In genomic region chr1:230204852-230205251, GRCh38 we compare ENCODE assay signal across 14 cellular contexts.
DNase-seq lines count a peak whose midpoint lies in the region; TF ChIP-seq lines count a peak whose summit lies in the region.
"Had no signal": no experiment of that assay in that cellular context is flagged by ENCODE, and none has a peak within 500 bp of the region (broad histone marks: within the 10 kb centered on the region; RNA-seq: fewer than 3 reads in every experiment).

No MANE protein-coding gene starts in this region.

- H3K36me3 ChIP-seq in esophagus muscularis mucosa (peaks cover 6 to 47% (median 17%) of the 10 kb centered on the region in 4 donors), prostate gland (no peaks in the 10 kb centered on the region)

- WGBS in esophagus muscularis mucosa, result 67% methylated on average over 3 of the region's 3 CpGs
- 7% methylated on average over 3 of the region's 3 CpGs for WGBS in prostate gland

- TF ChIP-seq CTCF in esophagus muscularis mucosa (IDR thresholded peaks at IDR 0.05) (no peak), prostate gland (IDR thresholded peaks at IDR 0.05) (no peak)

- H3K4me3 ChIP-seq in esophagus muscularis mucosa, result no peak overlapping the region
- no peak overlapping the region for H3K4me3 ChIP-seq in prostate gland

- no peak overlapping the region for H3K27ac ChIP-seq in esophagus muscularis mucosa (replicated peaks in 1 of 4)
- H3K27ac ChIP-seq in prostate gland, result no peak overlapping the region

- TF ChIP-seq POLR2A in esophagus muscularis mucosa (IDR thresholded peaks at IDR 0.05; ENCODE audit: low read depth) (no peak), prostate gland (IDR thresholded peaks at IDR 0.05) (no peak)

- intact Hi-C loops in esophagus muscularis mucosa (cut with DNase I), result no loop called here
- intact Hi-C loops in prostate gland (cut with DNase I), result loop anchor here (5.0 kb wide), 1 partner anchor 543 kb away; no protein-coding TSS in a partner anchor

- H3K4me1 ChIP-seq in esophagus muscularis mucosa, result peaks cover 10 to 27% (median 12%) of the 10 kb centered on the region in 4 donors
- H3K4me1 ChIP-seq in prostate gland (replicated peaks), result no peaks in the 10 kb centered on the region

- no peak for TF ChIP-seq EP300 in esophagus muscularis mucosa (IDR thresholded peaks at IDR 0.05)

- H3K27me3 ChIP-seq in esophagus muscularis mucosa, result no peaks in the 10 kb centered on the region
- H3K27me3 ChIP-seq in prostate gland (replicated peaks; ENCODE audit: insufficient read depth), result no peaks in the 10 kb centered on the region
- H3K27me3 ChIP-seq: BE2C had no signal

- peak; percentile 70 for DNase-seq in DMS153 treated with DMSO at 0.1 percent for 48 hours (lab: John Stamatoyannopoulos, UW; ENCODE audit: unreplicated experiment)
- DNase-seq in NCI-H2196 (lab: John Stamatoyannopoulos, UW; ENCODE audit: unreplicated experiment), result peak; percentile 74
- DNase-seq in esophagus muscularis mucosa (ENCODE audit: extremely low spot score), result peak; percentile 37
- peak; percentile 30 for DNase-seq in prostate gland (ENCODE audit: low spot score)
- DNase-seq in SIG-M5 (lab: John Stamatoyannopoulos, UW), result no peak
- no peak for DNase-seq in medulla oblongata (ENCODE audit: extremely low spot score)
- DNase-seq in pons (ENCODE audit: low spot score), result no peak
- DNase-seq in activated effector memory CD4-positive, alpha-beta T cell treated with anti-CD3 and anti-CD28 coated beads, Interleukin-2, amount 50 U/mL, for 16 hours, result no peak
- DNase-seq: activated T-cell treated with anti-CD3 and anti-CD28 coated beads, Interleukin-2, amount 50 U/mL, for 72 hours; BE2C; Karpas-422; NCI-H1930; stimulated activated CD4-positive, alpha-beta T cell treated with anti-CD3 and anti-CD28 coated beads, Interleukin-2, amount 100 ng/mL, for 48 hours; stimulated activated naive CD4-positive, alpha-beta T cell treated with Interleukin-2 at 50 U/mL for 16 hours had no signal

- H3K9me3 ChIP-seq in esophagus muscularis mucosa, result no peaks in the 10 kb centered on the region
- no peaks in the 10 kb centered on the region for H3K9me3 ChIP-seq in prostate gland
- H3K9me3 ChIP-seq: BE2C had no signal

Comparison
In these comparisons a context has a peak if more than half of its experiments do, and no peak if none do; other contexts are left out.
1. DNase-seq: peak in DMS153 treated with DMSO at 0.1 percent for 48 hours (single experiment), NCI-H2196 (single experiment), esophagus muscularis mucosa (single experiment) and prostate gland (single experiment); none in SIG-M5 (single experiment), medulla oblongata (single experiment), pons (single experiment) and activated effector memory CD4-positive, alpha-beta T cell treated with anti-CD3 and anti-CD28 coated beads, Interleukin-2, amount 50 U/mL, for 16 hours (single experiment).